ENCODE assay signal across 24 cellular contexts in the genomic region with DNA sequence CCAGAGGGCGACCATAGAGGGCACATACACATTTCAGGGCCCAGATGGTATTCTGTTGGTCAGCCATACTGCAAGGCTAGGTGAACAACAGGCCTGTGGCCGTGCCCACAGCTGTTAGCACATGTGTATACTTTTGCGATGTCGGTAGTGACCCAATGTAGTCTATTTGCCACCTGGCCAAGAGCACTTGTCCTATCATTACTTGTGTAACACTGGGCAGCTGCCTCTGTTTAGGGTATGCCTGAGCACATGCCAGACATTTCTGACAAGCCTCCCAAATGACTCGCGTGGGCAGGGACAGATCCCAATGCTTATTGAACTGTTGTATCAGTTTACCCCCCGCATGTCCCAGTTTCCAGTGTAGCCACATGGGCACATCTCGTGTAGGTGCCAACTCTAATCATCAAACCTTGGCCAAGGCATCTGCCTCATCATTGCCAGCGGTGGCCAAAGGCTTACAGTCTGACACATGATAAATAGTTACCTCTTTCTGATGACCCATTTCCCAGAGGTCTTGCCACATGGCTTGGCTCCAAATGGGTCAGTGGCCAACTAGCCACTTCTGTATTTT.
"Had no signal": no experiment of that assay in that cellular context is flagged by ENCODE, and none has a peak within 500 bp of the region (broad histone marks: within the 10 kb centered on the region; RNA-seq: fewer than 3 reads in every experiment).

No MANE protein-coding gene starts in this region.

- H3K36me3 ChIP-seq: esophagus muscularis mucosa, gastroesophageal sphincter, left lung, lower lobe of right lung, neural progenitor cell, prostate gland, right lobe of liver, suprapubic skin, transverse colon, upper lobe of right lung, uterus had no signal

- H3K4me2 ChIP-seq: neural progenitor cell, smooth muscle cell had no signal

- H3K4me3 ChIP-seq: coronary artery, esophagus muscularis mucosa, gastroesophageal sphincter, left lung, lower lobe of right lung, neural progenitor cell, prostate gland, right lobe of liver, smooth muscle cell, suprapubic skin, transverse colon, upper lobe of right lung, uterus had no signal

- H3K4me1 ChIP-seq: esophagus muscularis mucosa, foreskin keratinocyte, gastroesophageal sphincter, left lung, lower lobe of right lung, neural progenitor cell, prostate gland, right lobe of liver, suprapubic skin, transverse colon, upper lobe of right lung, uterus had no signal

- H3K27me3 ChIP-seq: esophagus muscularis mucosa, foreskin keratinocyte, gastroesophageal sphincter, left lung, neural progenitor cell, right lobe of liver, suprapubic skin, transverse colon, upper lobe of right lung, uterus had no signal

- ATAC-seq: foreskin keratinocyte; gastroesophageal sphincter; left lung; lower lobe of right lung; naive thymus-derived CD4-positive, alpha-beta T cell; right lobe of liver; stimulated activated naive CD8-positive, alpha-beta T cell treated with anti-CD3 and anti-CD28 coated beads, Interleukin-15, amount 100 ng/mL, for 72 hours; upper lobe of right lung had no signal

- H3K9me3 ChIP-seq: lower lobe of right lung, prostate gland, right lobe of liver, suprapubic skin, transverse colon, upper lobe of right lung, uterus had no signal

- H3K27ac ChIP-seq: coronary artery, esophagus muscularis mucosa, foreskin keratinocyte, gastroesophageal sphincter, left lung, lower lobe of right lung, neural progenitor cell, prostate gland, right lobe of liver, suprapubic skin, transverse colon, upper lobe of right lung, uterus had no signal

- DNase-seq: dermis blood vessel endothelial cell; effector memory CD4-positive, alpha-beta T cell; foreskin keratinocyte; hypothalamus; left lung; lower lobe of right lung; naive thymus-derived CD4-positive, alpha-beta T cell; right lobe of liver; stimulated activated CD4-positive, alpha-beta T cell treated with anti-CD3 and anti-CD28 coated beads, Interleukin-12 subunit alpha, Interleukin-12 subunit beta, amount 100 ng/mL, for 4 hours; stimulated activated CD4-positive, alpha-beta T cell treated with anti-CD3 and anti-CD28 coated beads, Interleukin-1b, Interleukin-23, amount 100 ng/mL, for 48 hours; stimulated activated CD4-positive, alpha-beta T cell treated with anti-CD3 and anti-CD28 coated beads, Interleukin-4, amount 100 ng/mL, for 1 hour; stimulated activated CD8-positive, alpha-beta memory T cell treated with anti-CD3 and anti-CD28 coated beads, Interleukin-4, amount 100 ng/mL, for 48 hours; stimulated activated naive CD4-positive, alpha-beta T cell; stimulated activated naive CD8-positive, alpha-beta T cell treated with anti-CD3 and anti-CD28 coated beads, Interleukin-15, amount 100 ng/mL, for 72 hours; transverse colon; upper lobe of right lung; uterus had no signal

- H3K9ac ChIP-seq: neural progenitor cell had no signal

- H2AFZ ChIP-seq: neural progenitor cell had no signal
